In genomic region chr19:1189419-1189818, GRCh38 we compare ENCODE assay signal across 1 cellular context.
TF ChIP-seq lines count a peak whose summit lies in the region.

No MANE protein-coding gene starts in this region.

TF ChIP-seq in endothelial cell of umbilical vein, 7 proteins besides CTCF, POLR2A, EP300 and RAD21:
- TF ChIP-seq FOS (IDR thresholded peaks at IDR 0.05; ENCODE audit: borderline replicate concordance, insufficient read depth, low read length) (no peak), JUN (IDR thresholded peaks at IDR 0.05; ENCODE audit: borderline replicate concordance, insufficient read depth, insufficient read length, low read depth) (no peak), EZH2 (IDR thresholded peaks at IDR 0.05; ENCODE audit: borderline replicate concordance, low read depth, low read length, severe bottlenecking) (no peak), GATA2 (IDR thresholded peaks at IDR 0.05; ENCODE audit: insufficient read depth, insufficient read length, low read depth, low read length) (no peak), MYC (IDR thresholded peaks at IDR 0.05; ENCODE audit: low read depth, low read length) (no peak), POLR2AphosphoS5 (IDR thresholded peaks at IDR 0.05; ENCODE audit: insufficient read depth, low read depth, low read length) (no peak)
- TF ChIP-seq, protein P1, sequence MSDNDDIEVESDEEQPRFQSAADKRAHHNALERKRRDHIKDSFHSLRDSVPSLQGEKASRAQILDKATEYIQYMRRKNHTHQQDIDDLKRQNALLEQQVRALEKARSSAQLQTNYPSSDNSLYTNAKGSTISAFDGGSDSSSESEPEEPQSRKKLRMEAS (IDR thresholded peaks at IDR 0.05; ENCODE audit: insufficient read depth, insufficient read length) = no peak
